8 cellular contexts compared by ENCODE assay signal in genomic region chr7:128932862-128933821, GRCh38. TPM values are rescaled to one million over a fixed set of nuclear protein-coding genes. Genes with fewer than 3 reads are reported as not detected.
DNase-seq lines count a peak whose midpoint lies in the region; ATAC-seq and TF ChIP-seq lines count a peak whose summit lies in the region.

No MANE protein-coding gene starts in this region.

- peak; percentile 76 for DNase-seq in activated CD4-positive, alpha-beta memory T cell treated with anti-CD3 and anti-CD28 coated beads, Interleukin-2, amount 10 ng/mL, durations not matched to agents 7 days and 5 days
- DNase-seq in mesenteric fat pad (ENCODE audit: low spot score) (peak; percentile 76), cortex of kidney (lab: John Stamatoyannopoulos, UW) (no peak), SW480 (ENCODE audit: low spot score) (no peak), omental fat pad (ENCODE audit: low spot score) (no peak)

- peak overlapping the region; percentile 89 for H3K27ac Mint-ChIP-seq in activated CD4-positive, alpha-beta memory T cell treated with anti-CD3 and anti-CD28 coated beads, Interleukin-2, amount 10 ng/mL, durations not matched to agents 7 days and 5 days

- peak overlapping the region; percentile 51 for H3K4me3 Mint-ChIP-seq in activated CD4-positive, alpha-beta memory T cell treated with anti-CD3 and anti-CD28 coated beads, Interleukin-2, amount 10 ng/mL, durations not matched to agents 7 days and 5 days

- peaks cover 5% of the 10 kb centered on the region for H3K36me3 Mint-ChIP-seq in activated CD4-positive, alpha-beta memory T cell treated with anti-CD3 and anti-CD28 coated beads, Interleukin-2, amount 10 ng/mL, durations not matched to agents 7 days and 5 days (ENCODE audit: low read depth)

- POLR2A ChIA-PET in activated CD4-positive, alpha-beta memory T cell treated with anti-CD3 and anti-CD28 coated beads, Interleukin-2, amount 10 ng/mL, durations not matched to agents 7 days and 5 days (lab: Charles Lee): interaction anchor here (0.9 to 2.4 kb wide), 7 partner anchors 15 to 205 kb away, joined by 3 to 8 read pairs (median 3); partner anchors contain the start of gene TNPO3

- ATAC-seq in HG02885 (IDR thresholded peaks at IDR 0.05; ENCODE audit: poor library complexity, unreplicated experiment) (peak; percentile 41), HG02623 (IDR thresholded peaks at IDR 0.05; ENCODE audit: unreplicated experiment) (no peak), omental fat pad (ENCODE audit: low FRiP score) (no peak)

- CTCF ChIA-PET in activated CD4-positive, alpha-beta memory T cell treated with anti-CD3 and anti-CD28 coated beads, Interleukin-2, amount 10 ng/mL, durations not matched to agents 7 days and 5 days (lab: Charles Lee): interaction anchor here (0.6 to 1.3 kb wide), 7 partner anchors 13 to 508 kb away, joined by 3 to 4 read pairs (median 3); no protein-coding TSS in a partner anchor

- peaks cover 7% of the 10 kb centered on the region for H3K27me3 Mint-ChIP-seq in activated CD4-positive, alpha-beta memory T cell treated with anti-CD3 and anti-CD28 coated beads, Interleukin-2, amount 10 ng/mL, durations not matched to agents 7 days and 5 days

- no peaks in the 10 kb centered on the region for H3K9me3 Mint-ChIP-seq in activated CD4-positive, alpha-beta memory T cell treated with anti-CD3 and anti-CD28 coated beads, Interleukin-2, amount 10 ng/mL, durations not matched to agents 7 days and 5 days

- no peak overlapping the region for H3K4me3 ChIP-seq in GM12875 (ENCODE audit: low read depth, low read length)

- 0 out of 2 replicates have a peak, but pooled peaks have one; percentile 7 for TF ChIP-seq CTCF in GM12875 (IDR thresholded peaks at IDR 0.05; ENCODE audit: borderline replicate concordance, insufficient read depth, low read depth, low read length)
- no peak for TF ChIP-seq CTCF in omental fat pad (IDR thresholded peaks at IDR 0.05)

- H3K4me1 Mint-ChIP-seq in activated CD4-positive, alpha-beta memory T cell treated with anti-CD3 and anti-CD28 coated beads, Interleukin-2, amount 10 ng/mL, durations not matched to agents 7 days and 5 days: peaks cover 29% of the 10 kb centered on the region

RNA-seq across cellular contexts. Expression of gene IRF5, which starts 4.6 kb away (rescaled TPM):
- total RNA-seq in activated CD4-positive, alpha-beta memory T cell treated with anti-CD3 and anti-CD28 coated beads, Interleukin-2, amount 10 ng/mL, durations not matched to agents 7 days and 5 days: 10 to 100 TPM; 25.5 to 28.6 TPM
- total RNA-seq in mesenteric fat pad: 17.3 TPM
- total RNA-seq in omental fat pad: 10 to 100 TPM in 3 of 4 donors, 1 to 10 TPM in 1; 5.3 to 23.9 (median 18.8) TPM

RNA-seq across cellular contexts. Expression of gene KCP, which starts 22.6 kb away (rescaled TPM):
- under 1 TPM; 0.20 to 0.33 TPM for total RNA-seq in activated CD4-positive, alpha-beta memory T cell treated with anti-CD3 and anti-CD28 coated beads, Interleukin-2, amount 10 ng/mL, durations not matched to agents 7 days and 5 days
- total RNA-seq in mesenteric fat pad (5.1 TPM), omental fat pad (1 to 10 TPM in 2 of 4 donors, under 1 TPM in 2; 0.46 to 3.3 (median 1.2) TPM)

Comparison
In these comparisons a context has a peak if more than half of its experiments do, and no peak if none do; other contexts are left out.
1. DNase-seq: peak in activated CD4-positive, alpha-beta memory T cell treated with anti-CD3 and anti-CD28 coated beads, Interleukin-2, amount 10 ng/mL, durations not matched to agents 7 days and 5 days (single experiment) and mesenteric fat pad (single experiment); none in cortex of kidney (single experiment), SW480 (single experiment) and omental fat pad (single experiment).